10 cellular contexts compared by ENCODE assay signal in genomic region chr5:99004960-99005359, GRCh38.
DNase-seq lines count a peak whose midpoint lies in the region; ATAC-seq lines count a peak whose summit lies in the region.
"Had no signal": no experiment of that assay in that cellular context is flagged by ENCODE, and none has a peak within 500 bp of the region (broad histone marks: within the 10 kb centered on the region; RNA-seq: fewer than 3 reads in every experiment).

No MANE protein-coding gene starts in this region.

- no peak overlapping the region for H3K4me3 Mint-ChIP-seq in immature natural killer cell

- no peaks in the 10 kb centered on the region for H3K9me3 ChIP-seq in HAP-1
- H3K9me3 ChIP-seq: colonic mucosa had no signal

- in situ Hi-C loops in HAP-1 (cut with MboI; ENCODE audit: low sequenced_read_pairs) = no loop called here

- H3K9me3 Mint-ChIP-seq in immature natural killer cell = no peaks in the 10 kb centered on the region

- peak overlapping the region in 5 of 6 donors; percentile 10 to 84 (median 56) for H3K27ac Mint-ChIP-seq in immature natural killer cell

- peaks cover 0 to 7% (median 3%) of the 10 kb centered on the region in 3 donors for H3K36me3 Mint-ChIP-seq in immature natural killer cell

- no peaks in the 10 kb centered on the region for H3K36me3 ChIP-seq in HAP-1 (replicated peaks)
- H3K36me3 ChIP-seq: colonic mucosa had no signal

- DNase-seq in immature natural killer cell (peak; percentile 34 to 48 (median 44)), OCI-M2 (lab: John Stamatoyannopoulos, UW; ENCODE audit: unreplicated experiment) (no peak), activated gamma-delta T cell (lab: John Stamatoyannopoulos, UW) (no peak), HAP-1 (ENCODE audit: low spot score in 2 of 2) (no peak)
- DNase-seq: colonic mucosa, left colon, NCI-H1930 had no signal

- no peaks in the 10 kb centered on the region for H3K27me3 ChIP-seq in HAP-1 (ENCODE audit: low read depth)
- H3K27me3 ChIP-seq: colonic mucosa had no signal

- no peak overlapping the region for H3K4me3 ChIP-seq in HAP-1
- H3K4me3 ChIP-seq: colonic mucosa had no signal

- H3K4me1 ChIP-seq in HAP-1 = no peaks in the 10 kb centered on the region
- H3K4me1 ChIP-seq: colonic mucosa had no signal

- peaks cover 23 to 38% of the 10 kb centered on the region in 2 donors for H3K4me1 Mint-ChIP-seq in immature natural killer cell

- ATAC-seq in GM18858 (IDR thresholded peaks at IDR 0.05; ENCODE audit: unreplicated experiment) (peak; percentile 100), GM21447 (IDR thresholded peaks at IDR 0.05; ENCODE audit: unreplicated experiment) (peak; percentile 99), HG03342 (IDR thresholded peaks at IDR 0.05; ENCODE audit: unreplicated experiment) (peak; percentile 100)
- ATAC-seq: left colon had no signal

- no peaks in the 10 kb centered on the region for H3K27me3 Mint-ChIP-seq in immature natural killer cell (ENCODE audit: low read depth in 3 of 3)

Comparison
In these comparisons a context has a peak if more than half of its experiments do, and no peak if none do; other contexts are left out.
1. DNase-seq: peak in immature natural killer cell (3 of 3); none in OCI-M2 (single experiment), activated gamma-delta T cell (single experiment) and HAP-1 (0 of 2).
2. Peak in every context shown above with its lines, with median percentiles within 50 percentile points of each other: ATAC-seq.